19 cellular contexts compared by ENCODE assay signal in the genomic region with DNA sequence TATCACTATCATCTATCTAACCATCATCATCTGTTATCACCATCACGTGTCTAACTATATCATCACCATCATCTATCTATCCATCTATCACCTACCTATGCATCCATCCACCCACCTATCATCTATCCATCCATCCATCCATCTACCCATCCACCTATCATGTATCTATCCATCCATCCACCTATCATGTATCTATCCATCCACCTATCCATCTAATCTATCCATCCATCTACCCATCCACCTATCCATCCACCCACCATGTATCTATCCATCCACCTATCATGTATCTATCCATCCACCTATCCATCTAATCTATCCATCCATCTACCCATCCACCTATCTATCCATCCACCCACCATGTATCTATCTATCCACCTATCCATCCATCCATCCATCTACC.
DNase-seq lines count a peak whose midpoint lies in the region; ATAC-seq, FAIRE-seq and TF ChIP-seq lines count a peak whose summit lies in the region.
"Had no signal": no experiment of that assay in that cellular context is flagged by ENCODE, and none has a peak within 500 bp of the region (broad histone marks: within the 10 kb centered on the region; RNA-seq: fewer than 3 reads in every experiment).

No MANE protein-coding gene starts in this region.

- CTCF ChIA-PET in HepG2 (lab: Yijun Ruan, JAX; ENCODE audit: low intra/inter-chr PET ratio, low total read pairs): no interaction called here

- POLR2A ChIA-PET in HepG2 (lab: Yijun Ruan, JAX): no interaction called here

- no peaks in the 10 kb centered on the region for H3K36me3 ChIP-seq in HepG2 (replicated peaks in 1 of 2; ENCODE audit: control insufficient read depth in 1 of 2, insufficient read depth in 2 of 2, low read length in 2 of 2)
- H3K36me3 ChIP-seq in right lobe of liver: no peaks in the 10 kb centered on the region
- peaks cover 25% of the 10 kb centered on the region for H3K36me3 ChIP-seq in OCI-LY3 (replicated peaks; ENCODE audit: low read depth, low read length)
- no peaks in the 10 kb centered on the region for H3K36me3 ChIP-seq in osteoblast (ENCODE audit: insufficient read depth, low read length)
- H3K36me3 ChIP-seq: BE2C had no signal

- no TSS peak for BruUV-seq in HepG2 (replicated peaks; lab: Mats Ljungman, UMichigan)

- H4K20me1 ChIP-seq in HepG2 (ENCODE audit: insufficient read depth, low read length) (no peaks in the 10 kb centered on the region), OCI-LY3 (ENCODE audit: insufficient read depth, low read length) (no peaks in the 10 kb centered on the region), osteoblast (ENCODE audit: insufficient read depth, low read length) (no peaks in the 10 kb centered on the region)
- H4K20me1 ChIP-seq: BLaER1 had no signal

- TF ChIP-seq POLR2A in HepG2 (IDR thresholded peaks at IDR 0.05; ENCODE audit: insufficient read depth in 1 of 2, low read depth in 2 of 2, low read length in 2 of 2): no peak
- TF ChIP-seq POLR2A in right lobe of liver (IDR thresholded peaks at IDR 0.05): no peak

- no peak for FAIRE-seq in HepG2 (lab: Jason Lieb, UNC)
- FAIRE-seq: D721Med, G401.6, GM12891 had no signal

- H3K79me2 ChIP-seq in HepG2 (ENCODE audit: insufficient read depth, low read length) (no peaks in the 10 kb centered on the region), OCI-LY3 (ENCODE audit: low read length) (no peaks in the 10 kb centered on the region; the same call in 1 of the 2 replicates), osteoblast (ENCODE audit: insufficient read depth, low read length) (no peaks in the 10 kb centered on the region)

- H3K27me3 ChIP-seq in HepG2 (ENCODE audit: control insufficient read depth in 1 of 2, insufficient read depth in 2 of 2, low read length in 2 of 2) (no peaks in the 10 kb centered on the region), right lobe of liver (no peaks in the 10 kb centered on the region), OCI-LY3 (ENCODE audit: low read depth, low read length) (no peaks in the 10 kb centered on the region), osteoblast (ENCODE audit: insufficient read depth, low read length) (no peaks in the 10 kb centered on the region)
- H3K27me3 ChIP-seq: BE2C, BLaER1 had no signal

- H3K9me3 ChIP-seq in HepG2 (ENCODE audit: low read length) (peaks cover 9% of the 10 kb centered on the region), right lobe of liver (no peaks in the 10 kb centered on the region), OCI-LY3 (ENCODE audit: insufficient read depth, low read length) (no peaks in the 10 kb centered on the region), osteoblast (ENCODE audit: low read depth, low read length) (no peaks in the 10 kb centered on the region)
- H3K9me3 ChIP-seq: BE2C had no signal

- intact Hi-C loops in HepG2 (cut with micrococcal nuclease; ENCODE audit: unreplicated experiment): no loop called here
- intact Hi-C loops in right lobe of liver (cut with DNase I): no loop called here

- H2AFZ ChIP-seq in HepG2 (ENCODE audit: low read length) (no peak overlapping the region), OCI-LY3 (ENCODE audit: low read depth, low read length) (no peak overlapping the region), osteoblast (ENCODE audit: low read length) (no peak overlapping the region)

- no peak overlapping the region for H3K4me3 ChIP-seq in HepG2 (replicated peaks in 1 of 3; ENCODE audit: insufficient read depth in 1 of 3, low read depth in 2 of 3, low read length in 3 of 3)
- H3K4me3 ChIP-seq in right lobe of liver: no peak overlapping the region
- H3K4me3 ChIP-seq in OCI-LY3 (ENCODE audit: low read length): peak overlapping the region; percentile 74
- no peak overlapping the region for H3K4me3 ChIP-seq in osteoblast (ENCODE audit: insufficient read depth, low read length)
- H3K4me3 ChIP-seq: BLaER1 had no signal

- ATAC-seq in HepG2 (no peak), right lobe of liver (no peak)
- ATAC-seq: CD8-positive, alpha-beta T cell had no signal

- H3K4me1 ChIP-seq in HepG2 (ENCODE audit: insufficient read depth, low read length) (peaks cover 15% of the 10 kb centered on the region), right lobe of liver (no peaks in the 10 kb centered on the region), OCI-LY3 (ENCODE audit: low read length) (peaks cover 65% of the 10 kb centered on the region), osteoblast (ENCODE audit: insufficient read depth, low read length) (no peaks in the 10 kb centered on the region)
- H3K4me1 ChIP-seq: BE2C, Caco-2 had no signal

- TF ChIP-seq RAD21 in HepG2 (CRISPR knock-in tag; IDR thresholded peaks at IDR 0.05): no peak

- H3K4me2 ChIP-seq in HepG2 (ENCODE audit: low read depth, low read length): no peak overlapping the region
- H3K4me2 ChIP-seq in OCI-LY3 (ENCODE audit: low read length): peak overlapping the region; percentile 94
- H3K4me2 ChIP-seq in osteoblast (ENCODE audit: insufficient read depth, low read length): no peak overlapping the region
- H3K4me2 ChIP-seq: BLaER1 had no signal

- WGBS in HepG2 (ENCODE audit: low lambda C conversion rate): 0% methylated on average over 1 of the region's 1 CpG
- 75% methylated on average over 1 of the region's 1 CpG for whole genome bisulfite sequencing in right lobe of liver (ENCODE audit: insufficient coverage, low coverage, low lambda C conversion rate, missing lambda C conversion rate)

- H3K9ac ChIP-seq in HepG2 (ENCODE audit: insufficient read depth, low read depth, low read length): no peak overlapping the region
- peak overlapping the region; percentile 79; the same call in 1 of the 2 replicates for H3K9ac ChIP-seq in OCI-LY3 (ENCODE audit: low read length)
- H3K9ac ChIP-seq: BLaER1 had no signal

- TF ChIP-seq CTCF in HepG2 (CRISPR knock-in tag; IDR thresholded peaks at IDR 0.05) (no peak), right lobe of liver (IDR thresholded peaks at IDR 0.05) (no peak), OCI-LY3 (IDR thresholded peaks at IDR 0.05; ENCODE audit: low read depth, low read length) (no peak), osteoblast (IDR thresholded peaks at IDR 0.05; ENCODE audit: extremely low read depth, low read depth, low read length) (no peak)

- TF ChIP-seq EP300 in HepG2 (IDR thresholded peaks at IDR 0.05; ENCODE audit: low read depth in 2 of 2, low read length in 2 of 2): no peak
- no peak for TF ChIP-seq EP300 in HepG2 (CRISPR knock-in tag; IDR thresholded peaks at IDR 0.05; ENCODE audit: borderline replicate concordance)

- H3K27ac ChIP-seq in HepG2 (ENCODE audit: extremely low read length, insufficient read depth, low read length) (no peak overlapping the region), right lobe of liver (no peak overlapping the region), OCI-LY3 (ENCODE audit: low read length) (peak overlapping the region; percentile 91), osteoblast (ENCODE audit: low read depth, low read length) (no peak overlapping the region)
- H3K27ac ChIP-seq: 22Rv1, BLaER1 had no signal

- in situ Hi-C loops in HepG2 (cut with HindIII; ENCODE audit: extremely low pct_ligation_motif_present, low pct_unique_long_range_greater_than_20kb): no loop called here

- no peak for DNase-seq in HepG2 (ENCODE audit: low spot score)
- DNase-seq in right lobe of liver: no peak
- DNase-seq in osteoblast (ENCODE audit: insufficient read length, low spot score, missing footprints): peak; percentile 14
- no peak for DNase-seq in NCI-H1048 (lab: John Stamatoyannopoulos, UW)
- DNase-seq in NCI-H1105 treated with DMSO at 0.1 percent for 48 hours (lab: John Stamatoyannopoulos, UW): no peak
- DNase-seq: BE2C; C1 segment of cervical spinal cord; Caco-2; Calu3; CD4-positive, alpha-beta T cell; CD8-positive, alpha-beta T cell; DMS79 treated with DMSO at 0.1 percent for 48 hours; GF-D8 had no signal

TF ChIP-seq in HepG2, 621 proteins besides CTCF, POLR2A, EP300 and RAD21 (continues in another document):
- TF ChIP-seq ZNF207 (IDR thresholded peaks at IDR 0.05; ENCODE audit: borderline replicate concordance) (no peak), HOXA5 (CRISPR knock-in tag; IDR thresholded peaks at IDR 0.05) (no peak), ZFP37 (CRISPR knock-in tag; IDR thresholded peaks at IDR 0.05; ENCODE audit: borderline replicate concordance) (no peak), FOXA1 (IDR thresholded peaks at IDR 0.05) (no peak), FOXA1 (CRISPR knock-in tag; IDR thresholded peaks at IDR 0.05) (no peak), ZNF570 (CRISPR knock-in tag; IDR thresholded peaks at IDR 0.05; ENCODE audit: borderline replicate concordance) (no peak), HOXA9 (CRISPR knock-in tag; IDR thresholded peaks at IDR 0.05; ENCODE audit: borderline replicate concordance) (no peak), MTA1 (CRISPR knock-in tag; IDR thresholded peaks at IDR 0.05; ENCODE audit: borderline replicate concordance) (no peak)
- TF ChIP-seq, protein P1, sequence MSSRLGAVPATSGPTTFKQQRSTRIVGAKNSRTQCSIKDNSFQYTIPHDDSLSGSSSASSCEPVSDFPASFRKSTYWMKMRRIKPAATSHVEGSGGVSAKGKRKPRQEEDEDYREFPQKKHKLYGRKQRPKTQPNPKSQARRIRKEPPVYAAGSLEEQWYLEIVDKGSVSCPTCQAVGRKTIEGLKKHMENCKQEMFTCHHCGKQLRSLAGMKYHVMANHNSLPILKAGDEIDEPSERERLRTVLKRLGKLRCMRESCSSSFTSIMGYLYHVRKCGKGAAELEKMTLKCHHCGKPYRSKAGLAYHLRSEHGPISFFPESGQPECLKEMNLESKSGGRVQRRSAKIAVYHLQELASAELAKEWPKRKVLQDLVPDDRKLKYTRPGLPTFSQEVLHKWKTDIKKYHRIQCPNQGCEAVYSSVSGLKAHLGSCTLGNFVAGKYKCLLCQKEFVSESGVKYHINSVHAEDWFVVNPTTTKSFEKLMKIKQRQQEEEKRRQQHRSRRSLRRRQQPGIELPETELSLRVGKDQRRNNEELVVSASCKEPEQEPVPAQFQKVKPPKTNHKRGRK (CRISPR knock-in tag; IDR thresholded peaks at IDR 0.05): no peak
